2 cellular contexts compared by ENCODE assay signal in genomic region chr22:46753761-46754109, GRCh38.
TF ChIP-seq lines count a peak whose summit lies in the region.

No MANE protein-coding gene starts in this region.

TF ChIP-seq in HCT116, 20 proteins besides CTCF, POLR2A, EP300 and RAD21:
- TF ChIP-seq REST (IDR thresholded peaks at IDR 0.05; ENCODE audit: low read depth): no peak
- no peak for TF ChIP-seq TCF7L2 (IDR thresholded peaks at IDR 0.05; ENCODE audit: borderline replicate concordance, extremely low read depth, insufficient read depth, insufficient read length)
- TF ChIP-seq SRF (IDR thresholded peaks at IDR 0.05; ENCODE audit: low read depth): no peak
- TF ChIP-seq SIN3A (IDR thresholded peaks at IDR 0.05; ENCODE audit: low read depth): no peak
- TF ChIP-seq CEBPB (IDR thresholded peaks at IDR 0.05; ENCODE audit: low read depth): no peak
- no peak for TF ChIP-seq FOSL1 (IDR thresholded peaks at IDR 0.05; ENCODE audit: low read depth)
- no peak for TF ChIP-seq ATF3 (IDR thresholded peaks at IDR 0.05)
- TF ChIP-seq ELF1 (IDR thresholded peaks at IDR 0.05; ENCODE audit: borderline replicate concordance, low read depth): no peak
- no peak for TF ChIP-seq ZBTB33 (IDR thresholded peaks at IDR 0.05; ENCODE audit: extremely low read depth, insufficient replicate concordance, low read length)
- no peak for TF ChIP-seq POLR2AphosphoS5 (IDR thresholded peaks at IDR 0.05; ENCODE audit: low read depth, low read length)
- no peak for TF ChIP-seq CBX3 (IDR thresholded peaks at IDR 0.05; ENCODE audit: low read depth)
- TF ChIP-seq ZFX (IDR thresholded peaks at IDR 0.05): no peak
- no peak for TF ChIP-seq JUND (IDR thresholded peaks at IDR 0.05)
- TF ChIP-seq SP1 (IDR thresholded peaks at IDR 0.05; ENCODE audit: low read depth): no peak
- TF ChIP-seq ZNF274 (IDR thresholded peaks at IDR 0.05; ENCODE audit: low read depth, low read length): no peak
- no peak for TF ChIP-seq MAX (IDR thresholded peaks at IDR 0.05)
- TF ChIP-seq EZH2phosphoT487 (IDR thresholded peaks at IDR 0.05; ENCODE audit: borderline replicate concordance): no peak
- no peak for TF ChIP-seq EZH2 (IDR thresholded peaks at IDR 0.05)
- TF ChIP-seq YY1 (IDR thresholded peaks at IDR 0.05; ENCODE audit: extremely low read depth, insufficient replicate concordance, low read depth, low read length): no peak
- no peak for TF ChIP-seq EGR1 (IDR thresholded peaks at IDR 0.05; ENCODE audit: low read depth)

TF ChIP-seq in liver, 16 proteins besides CTCF, POLR2A, EP300 and RAD21 (continued from another document):
- TF ChIP-seq ZBTB33 (IDR thresholded peaks at IDR 0.05): no peak
- TF ChIP-seq RXRA (IDR thresholded peaks at IDR 0.05): no peak
- no peak for TF ChIP-seq SP1 (IDR thresholded peaks at IDR 0.05)
- no peak for TF ChIP-seq TAF1 (conservative IDR thresholded peaks at IDR 0.05)
- no peak for TF ChIP-seq EGR1 (IDR thresholded peaks at IDR 0.05; ENCODE audit: low read depth in 2 of 2)
- no peak for TF ChIP-seq JUND (IDR thresholded peaks at IDR 0.05)
- no peak for TF ChIP-seq FOXA1 (IDR thresholded peaks at IDR 0.05)
